In the genomic region with DNA sequence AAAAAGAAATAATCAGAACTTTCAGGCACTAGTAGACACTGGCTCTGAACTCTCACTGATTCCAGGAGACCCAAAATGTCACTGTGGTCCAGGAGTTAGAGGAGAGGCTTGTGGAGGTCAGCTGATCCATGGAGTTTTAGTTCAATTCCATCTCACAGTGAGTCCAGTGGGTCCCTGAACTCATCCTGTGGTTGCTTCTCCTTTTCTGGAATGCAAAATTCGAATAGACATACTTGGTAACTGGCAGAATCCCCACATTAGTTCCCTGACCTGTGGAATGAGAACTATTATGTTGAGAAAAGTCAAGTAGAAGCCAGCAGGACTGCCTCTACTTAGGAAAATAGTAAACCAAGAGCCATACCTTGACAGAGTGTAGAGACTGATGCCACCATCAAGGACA, we compare ENCODE assay signal across 2 cellular contexts.
TF ChIP-seq lines count a peak whose summit lies in the region.

No MANE protein-coding gene starts in this region.

TF ChIP-seq in SK-N-SH treated with all-trans-retinoic acid at 6 μM for 48 hours, 23 proteins besides CTCF, POLR2A, EP300 and RAD21 (continued from another document):
- TF ChIP-seq POU6F1 (CRISPR knock-in tag; IDR thresholded peaks at IDR 0.05; ENCODE audit: borderline replicate concordance, low read depth) (no peak), CREB5 (CRISPR knock-in tag; IDR thresholded peaks at IDR 0.05; ENCODE audit: low read depth) (no peak), PPARA (CRISPR knock-in tag; IDR thresholded peaks at IDR 0.05; ENCODE audit: borderline replicate concordance) (no peak), TCF4 (CRISPR knock-in tag; IDR thresholded peaks at IDR 0.05; ENCODE audit: borderline replicate concordance) (no peak), GLIS3 (CRISPR knock-in tag; IDR thresholded peaks at IDR 0.05) (no peak), SNAI2 (CRISPR knock-in tag; IDR thresholded peaks at IDR 0.05) (no peak), ZFP3 (CRISPR knock-in tag; IDR thresholded peaks at IDR 0.05) (no peak)

TF ChIP-seq in SK-N-SH, 30 proteins besides CTCF, POLR2A, EP300 and RAD21 (continued from another document):
- TF ChIP-seq REST (IDR thresholded peaks at IDR 0.05; ENCODE audit: low read depth, low read length) (no peak), NFIC (IDR thresholded peaks at IDR 0.05; ENCODE audit: borderline replicate concordance) (no peak), MEF2A (IDR thresholded peaks at IDR 0.05; ENCODE audit: borderline replicate concordance, low read depth) (no peak), RXRA (IDR thresholded peaks at IDR 0.05; ENCODE audit: borderline replicate concordance, low read depth) (no peak), ZBTB33 (IDR thresholded peaks at IDR 0.05; ENCODE audit: borderline replicate concordance, low read depth) (no peak)
- TF ChIP-seq, protein P1, sequence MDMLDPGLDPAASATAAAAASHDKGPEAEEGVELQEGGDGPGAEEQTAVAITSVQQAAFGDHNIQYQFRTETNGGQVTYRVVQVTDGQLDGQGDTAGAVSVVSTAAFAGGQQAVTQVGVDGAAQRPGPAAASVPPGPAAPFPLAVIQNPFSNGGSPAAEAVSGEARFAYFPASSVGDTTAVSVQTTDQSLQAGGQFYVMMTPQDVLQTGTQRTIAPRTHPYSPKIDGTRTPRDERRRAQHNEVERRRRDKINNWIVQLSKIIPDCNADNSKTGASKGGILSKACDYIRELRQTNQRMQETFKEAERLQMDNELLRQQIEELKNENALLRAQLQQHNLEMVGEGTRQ (IDR thresholded peaks at IDR 0.05; ENCODE audit: borderline replicate concordance, low read depth, low read length), result no peak
- TF ChIP-seq, protein P2, sequence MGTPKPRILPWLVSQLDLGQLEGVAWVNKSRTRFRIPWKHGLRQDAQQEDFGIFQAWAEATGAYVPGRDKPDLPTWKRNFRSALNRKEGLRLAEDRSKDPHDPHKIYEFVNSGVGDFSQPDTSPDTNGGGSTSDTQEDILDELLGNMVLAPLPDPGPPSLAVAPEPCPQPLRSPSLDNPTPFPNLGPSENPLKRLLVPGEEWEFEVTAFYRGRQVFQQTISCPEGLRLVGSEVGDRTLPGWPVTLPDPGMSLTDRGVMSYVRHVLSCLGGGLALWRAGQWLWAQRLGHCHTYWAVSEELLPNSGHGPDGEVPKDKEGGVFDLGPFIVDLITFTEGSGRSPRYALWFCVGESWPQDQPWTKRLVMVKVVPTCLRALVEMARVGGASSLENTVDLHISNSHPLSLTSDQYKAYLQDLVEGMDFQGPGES (IDR thresholded peaks at IDR 0.05; ENCODE audit: low read depth, low read length), result no peak
